Comparison of ENCODE assay signal across 24 cellular contexts in the genomic region with DNA sequence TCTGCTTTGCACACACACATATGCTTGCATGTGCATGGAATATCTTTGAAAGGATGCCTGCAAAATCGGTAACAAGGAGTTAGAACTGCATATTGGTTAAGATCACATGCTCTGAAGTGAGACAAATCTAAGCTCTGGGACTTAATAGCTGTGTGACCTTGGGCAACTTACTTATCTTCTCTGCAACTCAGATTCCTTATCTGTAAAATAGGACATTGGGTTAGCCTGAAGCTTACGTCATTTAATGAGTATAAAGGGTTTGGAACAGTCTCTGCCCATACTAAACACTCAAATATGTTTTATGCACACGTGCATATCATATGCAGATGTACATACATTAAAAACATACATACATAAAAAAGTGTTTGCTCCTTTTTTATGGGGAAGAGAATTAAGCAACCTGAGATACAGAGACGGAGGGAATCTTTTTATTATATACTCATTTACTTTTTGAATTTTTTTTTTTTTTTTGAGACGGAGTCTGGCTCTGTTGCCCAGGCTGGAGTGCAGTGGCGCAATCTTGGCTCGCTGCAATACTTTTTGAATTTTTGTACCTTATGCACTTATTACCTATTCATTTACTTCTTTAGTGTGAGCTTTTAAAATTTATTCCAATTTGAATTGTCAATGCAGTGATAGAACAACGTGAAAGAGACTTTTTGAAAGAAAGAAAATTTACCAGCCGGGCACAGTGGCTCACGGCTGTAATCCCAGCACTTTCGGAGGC.
DNase-seq lines count a peak whose midpoint lies in the region; ATAC-seq, FAIRE-seq and TF ChIP-seq lines count a peak whose summit lies in the region.
"Had no signal": no experiment of that assay in that cellular context is flagged by ENCODE, and none has a peak within 500 bp of the region (broad histone marks: within the 10 kb centered on the region; RNA-seq: fewer than 3 reads in every experiment).

No MANE protein-coding gene starts in this region.

- no peak for FAIRE-seq in A549 (lab: Jason Lieb, UNC)

- no peaks in the 10 kb centered on the region for H3K27me3 ChIP-seq in HUES64 (ENCODE audit: insufficient read depth, low read length)
- H3K27me3 ChIP-seq: esophagus squamous epithelium, uterus had no signal

- no peak overlapping the region for H3K4me2 ChIP-seq in A549

- no peak for DNase-seq in A549 (ENCODE audit: low read depth in 1 of 2, low spot score in 1 of 2)
- DNase-seq in nephron progenitor cell = no peak
- DNase-seq in NCI-H226 = no peak
- DNase-seq in occipital lobe (lab: John Stamatoyannopoulos, UW) = no peak
- DNase-seq: activated CD4-positive, alpha-beta T cell treated with anti-CD3 and anti-CD28 coated beads for 48 hours; activated CD8-positive, alpha-beta memory T cell treated with anti-CD3 and anti-CD28 coated beads, Interleukin-2, amount 50 U/mL, for 48 hours; activated gamma-delta T cell treated with Interleukin-2 at 50 U/mL for 16 hours; CD8-positive, alpha-beta memory T cell; DMS79 treated with DMSO at 0.1 percent for 48 hours; effector CD8-positive, alpha-beta T cell; esophagus squamous epithelium; Kasumi-1; NCI-H1105; NCI-H2107; NCI-H510A treated with DMSO at 0.1 percent for 48 hours; stimulated activated CD4-positive, alpha-beta T cell treated with anti-CD3 and anti-CD28 coated beads, Interleukin-2, amount 100 ng/mL, for 48 hours; uterus had no signal

- H3K27ac Mint-ChIP-seq in brain = peak overlapping the region; percentile 70 to 95 (median 89)
- H3K27ac Mint-ChIP-seq in nephron progenitor cell = peak overlapping the region; percentile 99

- H3K4me3 ChIP-seq in A549 (no peak overlapping the region), HUES64 (ENCODE audit: low read length) (no peak overlapping the region)
- H3K4me3 ChIP-seq: esophagus squamous epithelium, HAP-1, uterus had no signal

- no peaks in the 10 kb centered on the region for H3K36me3 ChIP-seq in HUES64 (ENCODE audit: insufficient read depth, low read length)
- H3K36me3 ChIP-seq: esophagus squamous epithelium, HAP-1, uterus had no signal

- ATAC-seq in A549 (no peak), HG03135 (IDR thresholded peaks at IDR 0.05; ENCODE audit: unreplicated experiment) (no peak), HG02938 (IDR thresholded peaks at IDR 0.05; ENCODE audit: unreplicated experiment) (no peak)

- H3K9ac ChIP-seq in HUES64 (ENCODE audit: low read depth, low read length) = no peak overlapping the region

- WGBS in A549 (ENCODE audit: missing lambda C conversion rate) = 86% methylated on average over 11 of the region's 11 CpGs
- WGBS in HUES64 = 90% methylated on average over 7 of the region's 11 CpGs

- H3K4me1 ChIP-seq in A549 (peaks cover 81% of the 10 kb centered on the region), HUES64 (ENCODE audit: insufficient read depth, low read length) (peaks cover 36% of the 10 kb centered on the region)
- H3K4me1 ChIP-seq: HAP-1 had no signal

- H3K4me3 Mint-ChIP-seq in brain (peak overlapping the region; percentile 58 to 76 (median 67)), nephron progenitor cell (peak overlapping the region; percentile 51)
- H3K4me3 Mint-ChIP-seq: CD8-positive, alpha-beta memory T cell; central memory CD8-positive, alpha-beta T cell had no signal

- no peak for TF ChIP-seq POLR2A in A549 (IDR thresholded peaks at IDR 0.05; ENCODE audit: low read length)

- H3K9me3 Mint-ChIP-seq in brain = no peaks in the 10 kb centered on the region
- H3K9me3 Mint-ChIP-seq in nephron progenitor cell = peaks cover 4% of the 10 kb centered on the region
- H3K9me3 Mint-ChIP-seq: CD8-positive, alpha-beta memory T cell; central memory CD8-positive, alpha-beta T cell had no signal

- H3K27ac ChIP-seq in A549 (peak overlapping the region; percentile 11 to 71; a peak in 3 of 6 replicates), HUES64 (ENCODE audit: low read depth, low read length) (peak overlapping the region; percentile 49; the same call in 1 of the 2 replicates)
- H3K27ac ChIP-seq: RWPE1 had no signal

- H3K36me3 Mint-ChIP-seq in brain (no peaks in the 10 kb centered on the region), nephron progenitor cell (ENCODE audit: low read depth) (peaks cover 36% of the 10 kb centered on the region)

- H3K9me3 ChIP-seq in A549 (no peaks in the 10 kb centered on the region), HUES64 (ENCODE audit: insufficient read depth, low read depth, low read length) (no peaks in the 10 kb centered on the region)
- H3K9me3 ChIP-seq: esophagus squamous epithelium, HAP-1, uterus had no signal

- TF ChIP-seq EP300 in A549 (IDR thresholded peaks at IDR 0.05) = no peak

- CTCF ChIA-PET in A549 (lab: Yijun Ruan, JAX) = interaction anchor here (0.9 to 6.2 kb wide), 7 partner anchors 8 to 296 kb away, joined by 3 to 24 read pairs (median 3); no protein-coding TSS in a partner anchor

- POLR2A ChIA-PET in A549 (lab: Yijun Ruan, JAX) = no interaction called here

- no peaks in the 10 kb centered on the region for H3K27me3 Mint-ChIP-seq in brain
- peaks cover 2% of the 10 kb centered on the region for H3K27me3 Mint-ChIP-seq in nephron progenitor cell (ENCODE audit: low read depth, poor library complexity)
- H3K27me3 Mint-ChIP-seq: CD8-positive, alpha-beta memory T cell; central memory CD8-positive, alpha-beta T cell had no signal

- H3K4me1 Mint-ChIP-seq in brain (peaks cover 95% of the 10 kb centered on the region), nephron progenitor cell (peaks cover 99% of the 10 kb centered on the region)

- TF ChIP-seq CTCF in A549 (IDR thresholded peaks at IDR 0.05) (no peak), brain (conservative IDR thresholded peaks at IDR 0.05) (no peak), nephron progenitor cell (IDR thresholded peaks at IDR 0.05) (no peak)

- no peak for TF ChIP-seq RAD21 in A549 (conservative IDR thresholded peaks at IDR 0.05 in 1 of 2, IDR thresholded peaks at IDR 0.05 in 1 of 2)

TF ChIP-seq in A549, 52 proteins besides CTCF, POLR2A, EP300 and RAD21:
- no peak for TF ChIP-seq HEYL (CRISPR knock-in tag; IDR thresholded peaks at IDR 0.05)
- TF ChIP-seq CBX8 (IDR thresholded peaks at IDR 0.05) = no peak
- TF ChIP-seq, protein P1, sequence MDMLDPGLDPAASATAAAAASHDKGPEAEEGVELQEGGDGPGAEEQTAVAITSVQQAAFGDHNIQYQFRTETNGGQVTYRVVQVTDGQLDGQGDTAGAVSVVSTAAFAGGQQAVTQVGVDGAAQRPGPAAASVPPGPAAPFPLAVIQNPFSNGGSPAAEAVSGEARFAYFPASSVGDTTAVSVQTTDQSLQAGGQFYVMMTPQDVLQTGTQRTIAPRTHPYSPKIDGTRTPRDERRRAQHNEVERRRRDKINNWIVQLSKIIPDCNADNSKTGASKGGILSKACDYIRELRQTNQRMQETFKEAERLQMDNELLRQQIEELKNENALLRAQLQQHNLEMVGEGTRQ (IDR thresholded peaks at IDR 0.05) = no peak
- TF ChIP-seq EHF (CRISPR knock-in tag; IDR thresholded peaks at IDR 0.05) = no peak
- no peak for TF ChIP-seq CHD2 (IDR thresholded peaks at IDR 0.05; ENCODE audit: low read length, partially characterized antibody)
- no peak for TF ChIP-seq KDM1A (IDR thresholded peaks at IDR 0.05; ENCODE audit: low read depth)
- no peak for TF ChIP-seq JUNB (IDR thresholded peaks at IDR 0.05)
- no peak for TF ChIP-seq JUN (IDR thresholded peaks at IDR 0.05)
- TF ChIP-seq CBX2 (IDR thresholded peaks at IDR 0.05; ENCODE audit: borderline replicate concordance, low read depth) = no peak
- TF ChIP-seq RARB (CRISPR knock-in tag; IDR thresholded peaks at IDR 0.05) = no peak
- no peak for TF ChIP-seq MYC (IDR thresholded peaks at IDR 0.05; ENCODE audit: borderline replicate concordance, low read length)
- TF ChIP-seq CEBPB (IDR thresholded peaks at IDR 0.05) = no peak
- no peak for TF ChIP-seq HOXA7 (CRISPR knock-in tag; IDR thresholded peaks at IDR 0.05)
- TF ChIP-seq, protein P2, sequence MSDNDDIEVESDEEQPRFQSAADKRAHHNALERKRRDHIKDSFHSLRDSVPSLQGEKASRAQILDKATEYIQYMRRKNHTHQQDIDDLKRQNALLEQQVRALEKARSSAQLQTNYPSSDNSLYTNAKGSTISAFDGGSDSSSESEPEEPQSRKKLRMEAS (IDR thresholded peaks at IDR 0.05) = no peak
- no peak for TF ChIP-seq GATA3 (IDR thresholded peaks at IDR 0.05; ENCODE audit: borderline replicate concordance)
- TF ChIP-seq NPAS2 (CRISPR knock-in tag; IDR thresholded peaks at IDR 0.05; ENCODE audit: borderline replicate concordance) = no peak
- no peak for TF ChIP-seq REST (IDR thresholded peaks at IDR 0.05)
- TF ChIP-seq RFX5 (IDR thresholded peaks at IDR 0.05) = no peak
TF ChIP-seq in A549: peak in this region for 0.
